Comparison of ENCODE assay signal across 1 cellular context in the genomic region with DNA sequence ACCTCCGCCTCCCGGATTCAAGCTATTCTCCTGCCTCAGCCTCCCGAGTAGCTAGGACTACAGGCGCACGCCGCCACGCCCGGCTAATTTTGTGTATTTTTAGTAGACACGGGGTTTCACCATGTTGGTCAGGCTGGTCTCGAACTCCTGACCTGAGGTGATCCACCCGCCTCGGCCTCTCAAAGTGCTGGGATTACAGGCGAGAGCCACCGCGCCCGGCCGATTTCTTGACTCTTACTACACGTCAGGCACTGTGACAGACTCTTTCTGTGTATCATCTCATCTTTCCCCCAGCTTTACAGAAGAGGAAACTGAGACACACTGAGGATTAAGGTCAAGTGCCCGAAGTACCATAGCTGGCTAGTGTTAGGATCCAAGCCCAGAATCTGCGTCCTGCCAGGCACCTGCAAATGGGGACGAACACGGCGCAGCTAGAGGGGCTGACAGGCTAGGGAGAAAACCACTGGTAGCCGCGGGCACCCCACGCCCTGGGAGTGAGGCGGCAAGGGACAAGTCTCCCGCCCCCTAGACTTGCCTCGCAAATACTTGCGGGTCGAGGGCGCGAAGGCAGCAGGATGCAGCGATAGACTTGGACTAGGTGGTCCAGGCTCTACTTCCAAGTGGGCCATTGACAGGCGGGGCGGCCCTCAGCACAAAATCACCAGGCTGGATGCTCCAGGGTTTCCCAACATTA.
TF ChIP-seq lines count a peak whose summit lies in the region.

No MANE protein-coding gene starts in this region.

TF ChIP-seq in IMR-90, 13 proteins besides CTCF, POLR2A, EP300 and RAD21 (continued from another document):
- TF ChIP-seq RFX5 (IDR thresholded peaks at IDR 0.05; ENCODE audit: low read depth, low read length) = no peak
- no peak for TF ChIP-seq CHD1 (IDR thresholded peaks at IDR 0.05; ENCODE audit: low read depth, low read length)
- no peak for TF ChIP-seq MAZ (IDR thresholded peaks at IDR 0.05; ENCODE audit: borderline replicate concordance, low read depth, low read length)
- no peak for TF ChIP-seq RCOR1 (IDR thresholded peaks at IDR 0.05; ENCODE audit: insufficient replicate concordance, low read length)
- no peak for TF ChIP-seq MAFK (IDR thresholded peaks at IDR 0.05; ENCODE audit: low read depth, low read length)
- TF ChIP-seq NFE2L2 (IDR thresholded peaks at IDR 0.05; ENCODE audit: low read depth, low read length) = no peak
- TF ChIP-seq, protein P1, sequence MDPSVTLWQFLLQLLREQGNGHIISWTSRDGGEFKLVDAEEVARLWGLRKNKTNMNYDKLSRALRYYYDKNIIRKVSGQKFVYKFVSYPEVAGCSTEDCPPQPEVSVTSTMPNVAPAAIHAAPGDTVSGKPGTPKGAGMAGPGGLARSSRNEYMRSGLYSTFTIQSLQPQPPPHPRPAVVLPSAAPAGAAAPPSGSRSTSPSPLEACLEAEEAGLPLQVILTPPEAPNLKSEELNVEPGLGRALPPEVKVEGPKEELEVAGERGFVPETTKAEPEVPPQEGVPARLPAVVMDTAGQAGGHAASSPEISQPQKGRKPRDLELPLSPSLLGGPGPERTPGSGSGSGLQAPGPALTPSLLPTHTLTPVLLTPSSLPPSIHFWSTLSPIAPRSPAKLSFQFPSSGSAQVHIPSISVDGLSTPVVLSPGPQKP (IDR thresholded peaks at IDR 0.05; ENCODE audit: borderline replicate concordance, low read depth, low read length) = no peak
